ENCODE assay signal across 23 cellular contexts in the genomic region with DNA sequence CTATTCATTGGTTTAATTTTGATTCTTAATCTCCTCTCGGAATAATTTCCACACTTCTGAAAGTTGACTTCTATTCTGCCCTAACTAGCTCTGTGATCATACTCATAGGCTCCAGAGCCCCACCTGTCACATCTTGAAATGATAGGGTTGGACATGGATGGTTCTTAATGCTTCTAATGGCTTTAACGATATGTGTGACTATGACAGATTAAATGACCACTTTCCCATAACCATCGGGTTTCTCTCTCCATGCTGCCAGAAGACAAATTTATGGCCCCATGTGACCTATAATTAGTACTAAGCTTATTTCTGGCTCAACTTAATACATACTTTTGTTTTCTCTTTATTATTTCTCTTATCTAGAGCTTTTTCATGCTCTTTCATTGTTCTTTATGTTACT.
"Had no signal": no experiment of that assay in that cellular context is flagged by ENCODE, and none has a peak within 500 bp of the region (broad histone marks: within the 10 kb centered on the region; RNA-seq: fewer than 3 reads in every experiment).

No MANE protein-coding gene starts in this region.

- DNase-seq: activated CD4-positive, alpha-beta T cell treated with anti-CD3 and anti-CD28 coated beads for 4 hours; activated CD8-positive, alpha-beta memory T cell treated with anti-CD3 and anti-CD28 coated beads, Interleukin-2, amount 50 U/mL, for 4 hours; activated CD8-positive, alpha-beta T cell treated with anti-CD3 and anti-CD28 coated beads for 36 hours; activated effector memory CD4-positive, alpha-beta T cell treated with anti-CD3 and anti-CD28 coated beads, Interleukin-2, amount 50 U/mL, for 16 hours; activated naive CD4-positive, alpha-beta T cell treated with Interleukin-2 at 50 U/mL for 16 hours; activated T-cell treated with anti-CD3 and anti-CD28 coated beads, Interleukin-2, amount 50 U/mL, for 1 hour; amygdala; NCI-H1092; NCI-H1436 treated with DMSO at 0.1 percent for 48 hours; NCI-H187; NCI-H2171; NCI-H2227 treated with DMSO at 0.1 percent for 48 hours; NCI-H446 treated with DMSO at 0.1 percent for 48 hours; NCI-H526; NCI-H82; SIG-M5; SW 1271 had no signal

- H3K27ac ChIP-seq: KMS-11 had no signal

- H3K36me3 Mint-ChIP-seq: activated naive CD4-positive, alpha-beta T cell treated with anti-CD3 and anti-CD28 coated beads, Interleukin-2, amount 50 U/mL, for 72 hours; brain had no signal

- H3K9ac ChIP-seq: KMS-11 had no signal

- H3K4me3 Mint-ChIP-seq: activated CD8-positive, alpha-beta T cell treated with anti-CD3 and anti-CD28 coated beads for 36 hours; brain; central memory CD8-positive, alpha-beta T cell; T-helper 2 cell treated with Interferon-gamma antibody and Interleukin-4, amounts not matched to agents 5 μg/mL and 100 μg/mL, for 36 hours had no signal

- H3K4me2 ChIP-seq: KMS-11 had no signal

- ATAC-seq: activated CD4-positive, CD25-positive, alpha-beta regulatory T cell treated with anti-CD3 and anti-CD28 coated beads, Interleukin-2, amount 50 U/mL, for 24 hours; activated CD8-positive, alpha-beta T cell treated with anti-CD3 and anti-CD28 coated beads for 36 hours; activated naive CD4-positive, alpha-beta T cell treated with anti-CD3 and anti-CD28 coated beads, Interleukin-2, amount 50 U/mL, for 72 hours had no signal

- H3K9me3 Mint-ChIP-seq: activated CD8-positive, alpha-beta T cell treated with anti-CD3 and anti-CD28 coated beads for 36 hours; activated naive CD4-positive, alpha-beta T cell treated with anti-CD3 and anti-CD28 coated beads, Interleukin-2, amount 50 U/mL, for 72 hours; central memory CD8-positive, alpha-beta T cell; T-helper 2 cell treated with Interferon-gamma antibody and Interleukin-4, amounts not matched to agents 5 μg/mL and 100 μg/mL, for 36 hours had no signal

- H3K27ac Mint-ChIP-seq: activated CD8-positive, alpha-beta T cell treated with anti-CD3 and anti-CD28 coated beads for 36 hours; activated naive CD4-positive, alpha-beta T cell treated with anti-CD3 and anti-CD28 coated beads, Interleukin-2, amount 50 U/mL, for 72 hours; T-helper 2 cell treated with Interferon-gamma antibody and Interleukin-4, amounts not matched to agents 5 μg/mL and 100 μg/mL, for 36 hours had no signal

- H3K4me1 Mint-ChIP-seq: central memory CD8-positive, alpha-beta T cell had no signal
